Comparison of ENCODE assay signal across 26 cellular contexts in genomic region chr10:101724446-101724845, GRCh38. TPM values are rescaled to one million over a fixed set of nuclear protein-coding genes. Genes with fewer than 3 reads are reported as not detected.
DNase-seq lines count a peak whose midpoint lies in the region; ATAC-seq and TF ChIP-seq lines count a peak whose summit lies in the region.
"Had no signal": no experiment of that assay in that cellular context is flagged by ENCODE, and none has a peak within 500 bp of the region (broad histone marks: within the 10 kb centered on the region; RNA-seq: fewer than 3 reads in every experiment).

No MANE protein-coding gene starts in this region.

- TF ChIP-seq CTCF in Caco-2 (IDR thresholded peaks at IDR 0.05; ENCODE audit: insufficient read depth in 1 of 2, low read depth in 1 of 2, low read length in 1 of 2, severe bottlenecking in 1 of 2, unreplicated experiment in 1 of 2) (no peak), GM12865 (IDR thresholded peaks at IDR 0.05; ENCODE audit: insufficient read depth, low read depth, low read length, missing control alignments) (no peak), progenitor cell of endocrine pancreas (IDR thresholded peaks at IDR 0.05; ENCODE audit: unreplicated experiment) (no peak), mesothelial cell of epicardium (IDR thresholded peaks at IDR 0.05; ENCODE audit: unreplicated experiment) (no peak)

- CTCF ChIA-PET in Caco-2 (lab: Charles Lee), result interaction anchor here (0.7 kb wide), 1 partner anchor 261 kb away, joined by 3 read pairs; no protein-coding TSS in a partner anchor

- no TSS peak for BruUV-seq in Caco-2 (replicated peaks; lab: Mats Ljungman, UMichigan)

- H3K27me3 ChIP-seq in Caco-2 (replicated peaks; ENCODE audit: control insufficient read depth, insufficient read depth, low read length), result no peaks in the 10 kb centered on the region

- H3K4me1 ChIP-seq in Caco-2, result peaks cover 20% of the 10 kb centered on the region

- ATAC-seq in activated T-helper 17 cell treated with anti-CD3 and anti-CD28 coated beads, Interleukin-2, amount 50 U/mL, for 72 hours (replicated peaks), result peak; percentile 75
- ATAC-seq: HCT116, Panc1 had no signal

- intact Hi-C loops in Caco-2 (cut with micrococcal nuclease; ENCODE audit: unreplicated experiment), result no loop called here

- H3K27ac Mint-ChIP-seq in Caco-2 (ENCODE audit: unreplicated experiment), result peak overlapping the region; percentile 43
- peak overlapping the region; percentile 57 for H3K27ac Mint-ChIP-seq in activated T-helper 17 cell treated with anti-CD3 and anti-CD28 coated beads, Interleukin-2, amount 50 U/mL, for 72 hours
- peak overlapping the region; percentile 94 for H3K27ac Mint-ChIP-seq in progenitor cell of endocrine pancreas
- H3K27ac Mint-ChIP-seq in mesothelial cell of epicardium, result no peak overlapping the region

- peaks cover 7% of the 10 kb centered on the region for H3K36me3 Mint-ChIP-seq in Caco-2 (ENCODE audit: insufficient read depth, unreplicated experiment)
- no peaks in the 10 kb centered on the region for H3K36me3 Mint-ChIP-seq in activated T-helper 17 cell treated with anti-CD3 and anti-CD28 coated beads, Interleukin-2, amount 50 U/mL, for 72 hours (ENCODE audit: low read depth)
- no peaks in the 10 kb centered on the region for H3K36me3 Mint-ChIP-seq in progenitor cell of endocrine pancreas (ENCODE audit: insufficient read depth)
- no peaks in the 10 kb centered on the region for H3K36me3 Mint-ChIP-seq in mesothelial cell of epicardium
- H3K36me3 Mint-ChIP-seq: CD4-positive, alpha-beta memory T cell had no signal

- H3K9me3 ChIP-seq in Caco-2, result no peaks in the 10 kb centered on the region

- no peak overlapping the region for H3K4me3 ChIP-seq in Caco-2 (ENCODE audit: low read depth, low read length)
- H3K4me3 ChIP-seq in GM12865 (ENCODE audit: low read depth, low read length), result no peak overlapping the region
- H3K4me3 ChIP-seq: SK-N-MC had no signal

- H3K36me3 ChIP-seq in Caco-2 (ENCODE audit: control insufficient read depth, insufficient read depth, low read length), result no peaks in the 10 kb centered on the region

- peaks cover 20% of the 10 kb centered on the region for H3K4me1 Mint-ChIP-seq in Caco-2 (ENCODE audit: low read depth, unreplicated experiment)
- H3K4me1 Mint-ChIP-seq in activated T-helper 17 cell treated with anti-CD3 and anti-CD28 coated beads, Interleukin-2, amount 50 U/mL, for 72 hours, result no peaks in the 10 kb centered on the region
- peaks cover 31% of the 10 kb centered on the region for H3K4me1 Mint-ChIP-seq in progenitor cell of endocrine pancreas (ENCODE audit: low read depth)
- no peaks in the 10 kb centered on the region for H3K4me1 Mint-ChIP-seq in mesothelial cell of epicardium
- H3K4me1 Mint-ChIP-seq: CD4-positive, alpha-beta memory T cell had no signal

- POLR2A ChIA-PET in Caco-2 (lab: Charles Lee), result no interaction called here

- DNase-seq in Caco-2 (no peak), GM12865 (ENCODE audit: low read depth) (peak; percentile 31), progenitor cell of endocrine pancreas (ENCODE audit: low spot score, unreplicated experiment) (no peak), cerebellar cortex (ENCODE audit: low spot score) (no peak), mesothelial cell of epicardium (ENCODE audit: low spot score in 2 of 2, unreplicated experiment in 2 of 2) (no peak), SHP77 treated with DMSO at 0.1 percent for 48 hours (lab: John Stamatoyannopoulos, UW) (no peak)
- DNase-seq: C1 segment of cervical spinal cord; CD4-positive, alpha-beta memory T cell; DMS 273 treated with DMSO at 0.1 percent for 48 hours; DMS79; EL; GDM1; GOT3; Karpas-422; NCI-H1092; NCI-H1417 treated with DMSO at 0.1 percent for 48 hours; NCI-H2081; NCI-H2227 treated with DMSO at 0.1 percent for 48 hours; NCI-H526 treated with DMSO at 0.1 percent for 48 hours; SIG-M5 had no signal

- no peaks in the 10 kb centered on the region for H3K9me3 Mint-ChIP-seq in Caco-2 (ENCODE audit: unreplicated experiment)
- H3K9me3 Mint-ChIP-seq in activated T-helper 17 cell treated with anti-CD3 and anti-CD28 coated beads, Interleukin-2, amount 50 U/mL, for 72 hours, result no peaks in the 10 kb centered on the region
- no peaks in the 10 kb centered on the region for H3K9me3 Mint-ChIP-seq in progenitor cell of endocrine pancreas (ENCODE audit: low read depth)
- no peaks in the 10 kb centered on the region for H3K9me3 Mint-ChIP-seq in mesothelial cell of epicardium

- H3K4me3 Mint-ChIP-seq in Caco-2 (ENCODE audit: unreplicated experiment) (no peak overlapping the region), progenitor cell of endocrine pancreas (ENCODE audit: low read depth) (no peak overlapping the region), mesothelial cell of epicardium (no peak overlapping the region)
- H3K4me3 Mint-ChIP-seq in activated T-helper 17 cell treated with anti-CD3 and anti-CD28 coated beads, Interleukin-2, amount 50 U/mL, for 72 hours, result peak overlapping the region; percentile 12
- H3K4me3 Mint-ChIP-seq: CD4-positive, alpha-beta memory T cell had no signal

- no peaks in the 10 kb centered on the region for H3K27me3 Mint-ChIP-seq in Caco-2 (ENCODE audit: insufficient read depth, unreplicated experiment)
- H3K27me3 Mint-ChIP-seq in activated T-helper 17 cell treated with anti-CD3 and anti-CD28 coated beads, Interleukin-2, amount 50 U/mL, for 72 hours, result peaks cover 7% of the 10 kb centered on the region
- H3K27me3 Mint-ChIP-seq in progenitor cell of endocrine pancreas, result peaks cover 4% of the 10 kb centered on the region
- H3K27me3 Mint-ChIP-seq in mesothelial cell of epicardium (ENCODE audit: low read depth), result peaks cover 2% of the 10 kb centered on the region

RNA-seq across cellular contexts. Expression of gene FBXW4, which starts 29.5 kb away (rescaled TPM):
- total RNA-seq in Caco-2 (2022) (40.7 and 44.0 TPM in 2 replicates), progenitor cell of endocrine pancreas (70.7 and 73.3 TPM in 2 replicates), mesothelial cell of epicardium (63.2 to 65.9 TPM (median 65.6 TPM) in 3 replicates)
- 10 to 100 TPM; 37.1 to 41.6 TPM for total RNA-seq in activated T-helper 17 cell treated with anti-CD3 and anti-CD28 coated beads, Interleukin-2, amount 50 U/mL, for 72 hours

RNA-seq across cellular contexts. Expression of gene FGF8, which starts 51.5 kb away (rescaled TPM):
- total RNA-seq in Caco-2 (2022), result 0.68 TPM in 1 of 2 replicates, not detected in the other
- not detected for total RNA-seq in activated T-helper 17 cell treated with anti-CD3 and anti-CD28 coated beads, Interleukin-2, amount 50 U/mL, for 72 hours
- 0.69 and 2.4 TPM in 2 replicates for total RNA-seq in progenitor cell of endocrine pancreas
- not detected in 3 replicates for total RNA-seq in mesothelial cell of epicardium
- total RNA-seq: A673; CD4-positive, alpha-beta memory T cell; HT-29 had no signal

RNA-seq across cellular contexts. Expression of gene NPM3, which starts 58.8 kb away (rescaled TPM):
- total RNA-seq in Caco-2 (2022) (92.6 and 103 TPM in 2 replicates), progenitor cell of endocrine pancreas (39.3 and 44.1 TPM in 2 replicates), mesothelial cell of epicardium (42.4 to 45.6 TPM (median 45.2 TPM) in 3 replicates)
- total RNA-seq in activated T-helper 17 cell treated with anti-CD3 and anti-CD28 coated beads, Interleukin-2, amount 50 U/mL, for 72 hours, result 100 to 1,000 TPM in 1 of 2 donors, 10 to 100 TPM in 1; 72.6 to 162 TPM
